8 cellular contexts compared by ENCODE assay signal in the genomic region with DNA sequence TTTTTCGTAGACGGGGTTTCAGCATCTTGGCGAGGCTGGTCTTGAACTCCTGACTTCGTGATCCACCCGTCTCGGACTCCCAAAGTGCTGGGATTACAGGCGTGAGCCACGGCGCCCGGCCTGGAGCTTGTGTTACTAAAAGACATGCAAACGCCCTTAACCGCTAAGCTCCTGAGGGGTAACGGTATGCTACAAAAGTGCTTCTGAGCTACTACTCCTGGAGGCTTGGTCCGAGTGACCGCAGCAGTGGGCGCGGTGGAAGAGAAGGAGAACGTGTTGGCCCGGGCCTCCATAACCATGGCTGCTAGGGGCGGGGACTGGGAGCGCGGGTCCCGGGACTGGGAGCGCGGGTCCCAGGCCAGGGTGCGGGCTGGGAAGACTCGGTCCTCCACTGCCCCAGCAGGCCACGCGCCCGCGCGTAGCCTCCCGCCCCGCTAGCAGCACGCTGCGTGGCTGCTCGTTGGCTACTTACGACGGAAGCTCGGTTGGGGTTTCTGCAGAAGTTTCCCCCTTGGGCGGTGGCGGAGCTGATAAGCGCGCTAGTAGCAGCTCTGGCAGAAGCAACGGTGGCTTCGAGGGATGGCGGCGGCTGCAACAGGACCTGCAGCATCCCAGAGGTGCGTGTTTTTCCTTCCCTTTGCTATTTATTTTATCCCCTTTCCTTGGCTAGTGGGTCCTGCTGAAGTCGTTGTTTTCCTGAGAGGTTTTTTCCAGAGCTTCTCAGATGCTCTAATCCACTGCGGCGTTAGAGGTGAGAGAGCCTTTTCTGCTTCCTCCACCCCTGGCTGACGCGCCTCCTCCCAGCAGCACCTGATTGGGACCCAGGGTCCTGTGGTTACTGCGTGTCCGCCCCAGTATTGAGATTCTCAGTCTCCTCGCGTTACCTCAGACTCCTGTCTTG.
DNase-seq lines count a peak whose midpoint lies in the region; FAIRE-seq and TF ChIP-seq lines count a peak whose summit lies in the region.

No MANE protein-coding gene starts in this region.

- no peaks in the 10 kb centered on the region for H3K9me2 ChIP-seq in Karpas-422 (replicated peaks; ENCODE audit: insufficient read depth, low read length)
- no peaks in the 10 kb centered on the region for H3K9me2 ChIP-seq in SK-N-SH

- H3K9ac ChIP-seq in Karpas-422 (ENCODE audit: low read length) (peak overlapping the region; percentile 81), SK-N-SH (peak overlapping the region; percentile 85)

- H3K4me3 Mint-ChIP-seq in activated naive CD4-positive, alpha-beta T cell treated with anti-CD3 and anti-CD28 coated beads, Interleukin-2, amount 10 ng/mL, durations not matched to agents 7 days and 5 days: peak overlapping the region; percentile 93
- peak overlapping the region; percentile 92 for H3K4me3 Mint-ChIP-seq in stimulated activated naive CD8-positive, alpha-beta T cell treated with anti-CD3 and anti-CD28 coated beads, Interleukin-15, Interleukin-2, amounts not matched to agents 100 ng/mL and 50 ng/mL, for 24 hours

- H3K9me3 ChIP-seq in Karpas-422 (ENCODE audit: low read length) (no peaks in the 10 kb centered on the region), SK-N-SH (no peaks in the 10 kb centered on the region), neuron (ENCODE audit: low read length) (peaks cover 1% of the 10 kb centered on the region)

- peaks cover 32% of the 10 kb centered on the region for H3K79me2 ChIP-seq in Karpas-422 (ENCODE audit: low read length)
- H3K79me2 ChIP-seq in SK-N-SH (ENCODE audit: insufficient read depth): peaks cover 19% of the 10 kb centered on the region; the same call in 1 of the 2 replicates

- no peaks in the 10 kb centered on the region for H3K27me3 Mint-ChIP-seq in activated naive CD4-positive, alpha-beta T cell treated with anti-CD3 and anti-CD28 coated beads, Interleukin-2, amount 10 ng/mL, durations not matched to agents 7 days and 5 days
- H3K27me3 Mint-ChIP-seq in stimulated activated naive CD8-positive, alpha-beta T cell treated with anti-CD3 and anti-CD28 coated beads, Interleukin-15, Interleukin-2, amounts not matched to agents 100 ng/mL and 50 ng/mL, for 24 hours: no peaks in the 10 kb centered on the region

- peaks cover 26% of the 10 kb centered on the region for H3K4me1 Mint-ChIP-seq in activated naive CD4-positive, alpha-beta T cell treated with anti-CD3 and anti-CD28 coated beads, Interleukin-2, amount 10 ng/mL, durations not matched to agents 7 days and 5 days
- H3K4me1 Mint-ChIP-seq in stimulated activated naive CD8-positive, alpha-beta T cell treated with anti-CD3 and anti-CD28 coated beads, Interleukin-15, Interleukin-2, amounts not matched to agents 100 ng/mL and 50 ng/mL, for 24 hours (ENCODE audit: low read depth): peaks cover 20% of the 10 kb centered on the region

- FAIRE-seq in frontal cortex (lab: Jason Lieb, UNC): no peak

- TF ChIP-seq EP300 in SK-N-SH (IDR thresholded peaks at IDR 0.05; ENCODE audit: borderline replicate concordance in 1 of 2, low read depth in 1 of 2, low read length in 1 of 2): no peak

- WGBS in SK-N-SH (ENCODE audit: low lambda C conversion rate): 5% methylated on average over 36 of the region's 58 CpGs

- CTCF ChIA-PET in GM10248 (lab: Yijun Ruan, JAX): interaction anchor here (1.3 to 1.9 kb wide), 2 partner anchors 14 to 381 kb away, joined by 3 to 4 read pairs; no protein-coding TSS in a partner anchor
- CTCF ChIA-PET in SK-N-SH (lab: Yijun Ruan, JAX): interaction anchor here (0.8 to 3.2 kb wide), 4 partner anchors 17 to 381 kb away, joined by 4 to 19 read pairs (median 5); no protein-coding TSS in a partner anchor
- CTCF ChIA-PET in activated naive CD4-positive, alpha-beta T cell treated with anti-CD3 and anti-CD28 coated beads, Interleukin-2, amount 10 ng/mL, durations not matched to agents 7 days and 5 days (lab: Charles Lee): no interaction called here

- no peaks in the 10 kb centered on the region for H3K9me3 Mint-ChIP-seq in activated naive CD4-positive, alpha-beta T cell treated with anti-CD3 and anti-CD28 coated beads, Interleukin-2, amount 10 ng/mL, durations not matched to agents 7 days and 5 days
- no peaks in the 10 kb centered on the region for H3K9me3 Mint-ChIP-seq in stimulated activated naive CD8-positive, alpha-beta T cell treated with anti-CD3 and anti-CD28 coated beads, Interleukin-15, Interleukin-2, amounts not matched to agents 100 ng/mL and 50 ng/mL, for 24 hours

- H3K4me2 ChIP-seq in Karpas-422 (ENCODE audit: low read depth, low read length, poor library complexity, severe bottlenecking) (peak overlapping the region; percentile 94), SK-N-SH (peak overlapping the region; percentile 75)

- H3K36me3 ChIP-seq in Karpas-422 (ENCODE audit: insufficient read depth, low read length): no peaks in the 10 kb centered on the region
- H3K36me3 ChIP-seq in SK-N-SH (replicated peaks in 1 of 2; ENCODE audit: control insufficient read depth in 1 of 2, insufficient read depth in 2 of 2, low read length in 1 of 2): no peaks in the 10 kb centered on the region
- no peaks in the 10 kb centered on the region for H3K36me3 ChIP-seq in neuron (ENCODE audit: insufficient read depth, low read length)

- H3K27ac ChIP-seq in Karpas-422 (ENCODE audit: low read length) (peak overlapping the region; percentile 78), SK-N-SH (ENCODE audit: low read depth in 2 of 2, low read length in 1 of 2) (peak overlapping the region; percentile 72 to 93)

- H3F3A ChIP-seq in SK-N-SH (replicated peaks; ENCODE audit: insufficient read depth): peaks cover 20% of the 10 kb centered on the region

- H3K4me3 ChIP-seq in Karpas-422 (ENCODE audit: low read length) (peak overlapping the region; percentile 87), SK-N-SH (ENCODE audit: low read depth in 2 of 2, low read length in 1 of 2) (peak overlapping the region; percentile 58 to 79), neuron (ENCODE audit: low read length) (peak overlapping the region; percentile 78)

- H3K27ac Mint-ChIP-seq in activated naive CD4-positive, alpha-beta T cell treated with anti-CD3 and anti-CD28 coated beads, Interleukin-2, amount 10 ng/mL, durations not matched to agents 7 days and 5 days: peak overlapping the region; percentile 97
- H3K27ac Mint-ChIP-seq in stimulated activated naive CD8-positive, alpha-beta T cell treated with anti-CD3 and anti-CD28 coated beads, Interleukin-15, Interleukin-2, amounts not matched to agents 100 ng/mL and 50 ng/mL, for 24 hours: peak overlapping the region; percentile 84

- 0 out of 2 replicates have a peak, but pooled peaks have one; percentile 4 for TF ChIP-seq RAD21 in SK-N-SH (IDR thresholded peaks at IDR 0.05; ENCODE audit: low read length)

- H3K4me1 ChIP-seq in Karpas-422 (ENCODE audit: low read length) (peaks cover 18% of the 10 kb centered on the region), SK-N-SH (ENCODE audit: control insufficient read depth in 1 of 2, insufficient read depth in 2 of 2, low read depth in 1 of 2, low read length in 1 of 2) (peaks cover 0 to 4% of the 10 kb centered on the region in 2 experiments; a peak in 2 of 4 replicates), neuron (ENCODE audit: insufficient read depth, low read length) (peaks cover 12% of the 10 kb centered on the region)

- H2AFZ ChIP-seq in Karpas-422 (ENCODE audit: low read length) (peak overlapping the region; percentile 94), SK-N-SH (ENCODE audit: low read depth) (peak overlapping the region; percentile 100), neuron (ENCODE audit: low read depth, low read length) (peak overlapping the region; percentile 70)

- H3K36me3 Mint-ChIP-seq in activated naive CD4-positive, alpha-beta T cell treated with anti-CD3 and anti-CD28 coated beads, Interleukin-2, amount 10 ng/mL, durations not matched to agents 7 days and 5 days: peaks cover 1% of the 10 kb centered on the region
- H3K36me3 Mint-ChIP-seq in stimulated activated naive CD8-positive, alpha-beta T cell treated with anti-CD3 and anti-CD28 coated beads, Interleukin-15, Interleukin-2, amounts not matched to agents 100 ng/mL and 50 ng/mL, for 24 hours (ENCODE audit: low read depth): peaks cover 4% of the 10 kb centered on the region

- POLR2A ChIA-PET in GM10248 (lab: Yijun Ruan, JAX) (no interaction called here), SK-N-SH (lab: Yijun Ruan, JAX) (interaction anchor here (0.6 to 1.3 kb wide), 6 partner anchors 17 to 395 kb away, joined by 3 to 5 read pairs (median 3); partner anchors contain the start of genes NCBP1 and TSTD2)

- peak; percentile 36 for DNase-seq in GM10248 (ENCODE audit: extremely low spot score)
- DNase-seq in Karpas-422: peak; percentile 95
- peak; percentile 91 for DNase-seq in SK-N-SH
- peak; percentile 87 for DNase-seq in activated naive CD4-positive, alpha-beta T cell treated with anti-CD3 and anti-CD28 coated beads, Interleukin-2, amount 10 ng/mL, durations not matched to agents 7 days and 5 days
- peak; percentile 63 to 71 for DNase-seq in frontal cortex (ENCODE audit: low spot score in 2 of 2)
- DNase-seq in COLO829 (ENCODE audit: low spot score): no peak

- no peaks in the 10 kb centered on the region for H4K20me1 ChIP-seq in Karpas-422 (ENCODE audit: insufficient read depth, low read depth, low read length)
- H4K20me1 ChIP-seq in SK-N-SH (ENCODE audit: insufficient read depth): no peaks in the 10 kb centered on the region

- TF ChIP-seq CTCF in GM10248 (IDR thresholded peaks at IDR 0.05; ENCODE audit: control extremely low read depth, extremely low read depth, low read depth, missing control alignments) (no peak), SK-N-SH (IDR thresholded peaks at IDR 0.05) (no peak)

- no peaks in the 10 kb centered on the region for H3K27me3 ChIP-seq in Karpas-422 (ENCODE audit: low read length)
- no peaks in the 10 kb centered on the region for H3K27me3 ChIP-seq in SK-N-SH (ENCODE audit: insufficient read depth)
- no peaks in the 10 kb centered on the region for H3K27me3 ChIP-seq in neuron (ENCODE audit: insufficient read depth, low read length)

TF ChIP-seq in SK-N-SH, 30 proteins besides CTCF, POLR2A, EP300 and RAD21 (continues in another document):
- TF ChIP-seq ZBTB33 (IDR thresholded peaks at IDR 0.05; ENCODE audit: borderline replicate concordance, low read depth): peak; percentile 33; the same call in 1 of the 2 replicates
- TF ChIP-seq FOXM1 (IDR thresholded peaks at IDR 0.05; ENCODE audit: low read depth): no peak
